Comparison of ENCODE assay signal across 10 cellular contexts in the genomic region with DNA sequence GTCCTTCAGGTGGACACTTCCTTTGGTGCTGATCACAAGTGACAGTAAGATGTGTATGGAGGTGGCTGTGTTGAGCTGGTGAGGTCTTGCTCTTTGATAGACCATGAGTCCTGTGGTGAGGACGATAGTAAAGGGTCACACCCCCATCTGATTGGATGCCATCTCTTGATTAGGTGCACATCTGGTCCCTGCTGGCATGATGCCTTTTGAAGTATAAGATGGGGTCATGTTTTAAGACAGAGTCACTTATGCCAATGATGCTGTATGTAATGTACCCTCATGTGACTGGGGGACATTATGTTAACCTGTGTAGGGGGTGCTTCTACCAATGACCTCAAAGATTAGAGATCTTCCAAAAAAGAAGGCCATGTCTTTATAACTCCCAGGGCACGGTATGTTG.
"Had no signal": no experiment of that assay in that cellular context is flagged by ENCODE, and none has a peak within 500 bp of the region (broad histone marks: within the 10 kb centered on the region; RNA-seq: fewer than 3 reads in every experiment).

No MANE protein-coding gene starts in this region.

- FAIRE-seq: H1, H54 had no signal

- H3K9me3 ChIP-seq: HAP-1 had no signal

- H3K4me1 ChIP-seq: HAP-1 had no signal

- H2AFZ ChIP-seq: GM23338 had no signal

- DNase-seq: GOT3, H7, H9, HCEC 1CT, HFFc6 had no signal

- ATAC-seq: GM23338, HCT116 had no signal

- H3K36me3 ChIP-seq: HAP-1 had no signal

- H3K4me2 ChIP-seq: GM23338 had no signal

- H3K4me3 ChIP-seq: GM23338, HAP-1 had no signal
